14 cellular contexts compared by ENCODE assay signal in the genomic region with DNA sequence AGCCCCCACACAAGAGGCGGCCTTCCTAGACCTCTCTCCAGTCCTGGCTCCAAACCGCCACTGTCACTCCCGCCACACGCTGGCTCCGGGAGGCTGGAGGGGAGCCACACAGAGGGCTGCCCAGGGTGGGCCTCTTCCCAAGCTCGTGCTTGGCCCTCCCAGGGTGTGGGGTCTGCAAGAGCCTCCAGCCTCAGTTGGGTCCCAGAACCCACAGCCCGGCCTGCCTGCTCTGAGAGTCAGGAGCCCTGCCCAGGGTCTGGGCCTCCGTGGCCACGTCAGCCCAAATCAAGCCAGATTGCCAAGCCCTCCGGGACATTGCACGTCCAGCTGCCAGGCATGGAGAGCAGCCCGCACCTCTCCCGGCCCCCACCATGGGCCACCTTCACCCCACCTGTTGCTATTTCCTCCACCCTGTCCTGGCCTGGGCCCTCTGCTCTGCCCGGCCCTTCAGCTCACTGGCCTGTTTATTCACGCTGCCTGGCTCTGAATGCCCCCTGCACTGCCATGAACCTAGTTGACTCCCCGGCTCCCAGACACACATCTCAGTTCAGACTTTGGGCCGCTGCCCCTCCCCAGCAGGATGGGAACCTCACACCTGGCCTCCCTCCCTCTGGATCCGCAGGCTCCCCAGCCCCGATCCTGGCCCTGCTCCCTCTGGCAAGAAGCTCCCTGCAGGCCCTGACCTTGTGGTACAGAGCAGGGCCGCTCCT.
A peak's percentile ranks its signal among the peaks of the same experiment; 100 is the strongest.
DNase-seq lines count a peak whose midpoint lies in the region; ATAC-seq and TF ChIP-seq lines count a peak whose summit lies in the region.
"Had no signal": no experiment of that assay in that cellular context is flagged by ENCODE, and none has a peak within 500 bp of the region (broad histone marks: within the 10 kb centered on the region; RNA-seq: fewer than 3 reads in every experiment).

No MANE protein-coding gene starts in this region.

- H3K79me1 ChIP-seq in mesenchymal stem cell (replicated peaks; ENCODE audit: low read length, poor library complexity, severe bottlenecking), result peaks cover 1% of the 10 kb centered on the region

- no peak overlapping the region for H3K4me3 Mint-ChIP-seq in CD8-positive, alpha-beta memory T cell
- H3K4me3 Mint-ChIP-seq: activated CD4-positive, alpha-beta T cell treated with anti-CD3 and anti-CD28 coated beads, Interleukin-2, amount 10 ng/mL, durations not matched to agents 7 days and 5 days had no signal

- TF ChIP-seq CTCF in body of pancreas (IDR thresholded peaks at IDR 0.05), result no peak

- H2BK12ac ChIP-seq in mesenchymal stem cell (ENCODE audit: low read length in 2 of 2), result no peak overlapping the region

- H3K18ac ChIP-seq in mesenchymal stem cell (ENCODE audit: low read depth in 1 of 2, low read length in 2 of 2), result no peak overlapping the region

- H2BK5ac ChIP-seq in mesenchymal stem cell (ENCODE audit: low read depth, low read length, poor library complexity, severe bottlenecking), result no peak overlapping the region

- ATAC-seq in Right ventricle myocardium superior (ENCODE audit: poor library complexity) (no peak), Right ventricle myocardium inferior (no peak), body of pancreas (peak; percentile 87)

- H3K14ac ChIP-seq in mesenchymal stem cell (ENCODE audit: low read length in 2 of 2), result no peak overlapping the region

- H3K9me3 ChIP-seq in body of pancreas (no peaks in the 10 kb centered on the region), mesenchymal stem cell (ENCODE audit: control insufficient read depth, low read length) (no peaks in the 10 kb centered on the region)
- no peaks in the 10 kb centered on the region for H3K9me3 ChIP-seq in CD8-positive, alpha-beta memory T cell (ENCODE audit: low read length)
- H3K9me3 ChIP-seq: breast epithelium, mucosa of descending colon had no signal

- peak in 1 of 3 donors; percentile 22 for TF ChIP-seq POLR2A in body of pancreas (IDR thresholded peaks at IDR 0.05)

- H2BK120ac ChIP-seq in mesenchymal stem cell (ENCODE audit: low read depth, low read length), result no peak overlapping the region

- H2AFZ ChIP-seq in mesenchymal stem cell (ENCODE audit: low read depth, low read length), result no peak overlapping the region

- POLR2A ChIA-PET in CD8-positive, alpha-beta memory T cell (lab: Charles Lee), result no interaction called here

- no peaks in the 10 kb centered on the region for H3K27me3 ChIP-seq in body of pancreas
- H3K27me3 ChIP-seq in mesenchymal stem cell (ENCODE audit: control insufficient read depth in 1 of 2, insufficient read depth in 1 of 2, low read length in 2 of 2), result no peaks in the 10 kb centered on the region
- H3K27me3 ChIP-seq in CD8-positive, alpha-beta memory T cell (ENCODE audit: insufficient read depth, low read length, poor library complexity, severe bottlenecking), result no peaks in the 10 kb centered on the region
- H3K27me3 ChIP-seq: breast epithelium had no signal

- CTCF ChIA-PET in CD8-positive, alpha-beta memory T cell (lab: Charles Lee), result no interaction called here

- H3K4me1 Mint-ChIP-seq in CD8-positive, alpha-beta memory T cell, result peaks cover 4 to 13% (median 6%) of the 10 kb centered on the region in 3 donors

- H3K4me2 ChIP-seq in mesenchymal stem cell (ENCODE audit: low read length, poor library complexity, severe bottlenecking), result no peak overlapping the region

- no peak overlapping the region for H4K91ac ChIP-seq in mesenchymal stem cell (ENCODE audit: low read length)

- H3K36me3 ChIP-seq in body of pancreas (replicated peaks in 1 of 2; ENCODE audit: insufficient read depth in 1 of 2, low read depth in 2 of 2), result no peaks in the 10 kb centered on the region
- H3K36me3 ChIP-seq in mesenchymal stem cell (ENCODE audit: control insufficient read depth in 1 of 2, insufficient read depth in 2 of 2, low read depth in 1 of 2, low read length in 2 of 2), result peaks cover 35 to 43% of the 10 kb centered on the region in 2 experiments
- no peaks in the 10 kb centered on the region for H3K36me3 ChIP-seq in CD8-positive, alpha-beta memory T cell (ENCODE audit: insufficient read depth, low read length)
- H3K36me3 ChIP-seq: breast epithelium had no signal

- 45 to 59% methylated on average over 16 to 20 of the region's 20 CpGs for WGBS in body of pancreas, 2 donors
- 94% methylated on average over 18 of the region's 20 CpGs for WGBS in mesenchymal stem cell

- no peak overlapping the region for H4K8ac ChIP-seq in mesenchymal stem cell (ENCODE audit: low read length)

- no peak overlapping the region for H3K23ac ChIP-seq in mesenchymal stem cell (ENCODE audit: low read length in 2 of 2)

- no peaks in the 10 kb centered on the region for H3K27me3 Mint-ChIP-seq in CD8-positive, alpha-beta memory T cell
- H3K27me3 Mint-ChIP-seq: activated CD4-positive, alpha-beta T cell treated with anti-CD3 and anti-CD28 coated beads, Interleukin-2, amount 10 ng/mL, durations not matched to agents 7 days and 5 days had no signal

- H2AK5ac ChIP-seq in mesenchymal stem cell (ENCODE audit: low read length, severe bottlenecking), result no peak overlapping the region

- no peak overlapping the region for H3K4ac ChIP-seq in mesenchymal stem cell (ENCODE audit: low read depth in 1 of 2, low read length in 2 of 2)

- DNase-seq in Right ventricle myocardium superior (peak; percentile 41), Right ventricle myocardium inferior (ENCODE audit: missing footprints) (no peak), body of pancreas (peak; percentile 78 to 90 (median 88)), mesenchymal stem cell (no peak), substantia nigra (lab: John Stamatoyannopoulos, UW) (no peak), OCI-M1 (lab: John Stamatoyannopoulos, UW) (no peak), posterior vena cava (ENCODE audit: low spot score) (no peak)
- DNase-seq in CD8-positive, alpha-beta memory T cell, result no peak
- DNase-seq: activated CD4-positive, alpha-beta T cell treated with anti-CD3 and anti-CD28 coated beads, Interleukin-2, amount 10 ng/mL, durations not matched to agents 7 days and 5 days; NCI-H2107; NCI-H82; stimulated activated naive CD4-positive, alpha-beta T cell had no signal

- intact Hi-C loops in Right ventricle myocardium superior (cut with DNase I), result no loop called here
- intact Hi-C loops in Right ventricle myocardium inferior (cut with DNase I), result no loop called here
- intact Hi-C loops in body of pancreas (cut with DNase I), result no loop called here
- intact Hi-C loops in posterior vena cava (cut with DNase I), result no loop called here

- peak overlapping the region; percentile 42 to 55 (median 48) for H3K27ac ChIP-seq in body of pancreas
- H3K27ac ChIP-seq in mesenchymal stem cell (ENCODE audit: low read length, poor library complexity, severe bottlenecking), result no peak overlapping the region
- peak overlapping the region; percentile 30 for H3K27ac ChIP-seq in substantia nigra (ENCODE audit: low read depth, low read length, poor library complexity, severe bottlenecking)
- no peak overlapping the region for H3K27ac ChIP-seq in CD8-positive, alpha-beta memory T cell (ENCODE audit: low read depth, low read length)
- H3K27ac ChIP-seq: breast epithelium had no signal

- peak overlapping the region; percentile 82 for H3K9ac ChIP-seq in mesenchymal stem cell (ENCODE audit: low read length)

- H3K9me3 Mint-ChIP-seq in CD8-positive, alpha-beta memory T cell, result no peaks in the 10 kb centered on the region
- H3K9me3 Mint-ChIP-seq: activated CD4-positive, alpha-beta T cell treated with anti-CD3 and anti-CD28 coated beads, Interleukin-2, amount 10 ng/mL, durations not matched to agents 7 days and 5 days had no signal

- H3K36me3 Mint-ChIP-seq in CD8-positive, alpha-beta memory T cell, result peaks cover 0 to 32% (median 4%) of the 10 kb centered on the region in 3 donors

- H3K27ac Mint-ChIP-seq in CD8-positive, alpha-beta memory T cell, result peak overlapping the region in 1 of 8 donors; percentile 79
- H3K27ac Mint-ChIP-seq: activated CD4-positive, alpha-beta T cell treated with anti-CD3 and anti-CD28 coated beads, Interleukin-2, amount 10 ng/mL, durations not matched to agents 7 days and 5 days had no signal

- H3K4me3 ChIP-seq in body of pancreas, result no peak overlapping the region
- H3K4me3 ChIP-seq in mesenchymal stem cell (ENCODE audit: insufficient read depth in 1 of 2, low read depth in 1 of 2, low read length in 2 of 2), result peak overlapping the region in 1 of 2 experiments; percentile 53
- H3K4me3 ChIP-seq in CD8-positive, alpha-beta memory T cell (ENCODE audit: low read length), result no peak overlapping the region
- H3K4me3 ChIP-seq: breast epithelium, mucosa of descending colon had no signal

- H2BK15ac ChIP-seq in mesenchymal stem cell (ENCODE audit: low read depth, poor library complexity, severe bottlenecking), result no peak overlapping the region

- H3K4me1 ChIP-seq in body of pancreas (peaks cover 17% of the 10 kb centered on the region), mesenchymal stem cell (ENCODE audit: control insufficient read depth, insufficient read depth, low read depth, low read length) (peaks cover 7% of the 10 kb centered on the region)
- peaks cover 3% of the 10 kb centered on the region for H3K4me1 ChIP-seq in CD8-positive, alpha-beta memory T cell (ENCODE audit: insufficient read depth, low read length)
- H3K4me1 ChIP-seq: breast epithelium had no signal

Comparison
In these comparisons a context has a peak if more than half of its experiments do, and no peak if none do; other contexts are left out.
1. DNase-seq: peak in Right ventricle myocardium superior (single experiment) and body of pancreas (4 of 4); none in Right ventricle myocardium inferior (single experiment), mesenchymal stem cell (single experiment), substantia nigra (0 of 49), CD8-positive, alpha-beta memory T cell (0 of 5), OCI-M1 (single experiment) and posterior vena cava (single experiment).
2. H3K27ac ChIP-seq: peak in body of pancreas (4 of 4) and substantia nigra (single experiment); none in mesenchymal stem cell (single experiment) and CD8-positive, alpha-beta memory T cell (single experiment).